Comparison of ENCODE assay signal across 27 cellular contexts in the genomic region with DNA sequence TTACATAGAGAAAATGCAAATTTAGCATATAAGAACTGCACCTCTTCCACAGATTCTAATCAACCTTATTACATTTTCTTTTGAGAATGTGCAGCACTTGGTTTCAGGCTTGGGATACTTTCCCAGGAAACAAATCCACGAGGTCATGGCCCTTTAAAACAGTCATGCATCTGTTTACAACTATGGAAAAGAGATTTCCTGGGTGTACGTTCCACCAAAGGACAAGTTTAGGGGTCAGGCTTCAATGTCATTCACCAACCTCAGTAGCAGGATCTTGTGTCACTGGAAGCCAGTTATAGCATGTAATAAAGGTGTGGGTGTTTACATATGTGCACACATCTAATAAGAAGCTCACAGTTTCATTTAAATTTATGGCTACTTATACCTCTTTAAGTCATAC. TPM values are rescaled to one million over a fixed set of nuclear protein-coding genes. Genes with fewer than 3 reads are reported as not detected.
DNase-seq lines count a peak whose midpoint lies in the region; ATAC-seq and TF ChIP-seq lines count a peak whose summit lies in the region.
"Had no signal": no experiment of that assay in that cellular context is flagged by ENCODE, and none has a peak within 500 bp of the region (broad histone marks: within the 10 kb centered on the region; RNA-seq: fewer than 3 reads in every experiment).

No MANE protein-coding gene starts in this region.

- no peaks in the 10 kb centered on the region for H3K36me3 ChIP-seq in mesodermal cell (ENCODE audit: control insufficient read depth, insufficient read depth, low read length)
- H3K36me3 ChIP-seq in aorta (ENCODE audit: control insufficient read depth in 1 of 2, insufficient read depth in 2 of 2, low read length in 1 of 2): no peaks in the 10 kb centered on the region
- no peaks in the 10 kb centered on the region for H3K36me3 ChIP-seq in A673 (ENCODE audit: insufficient read depth, low read length, poor library complexity, severe bottlenecking)
- H3K36me3 ChIP-seq: esophagus muscularis mucosa, upper lobe of right lung had no signal

- no peak for TF ChIP-seq CTCF in Calu3 (IDR thresholded peaks at IDR 0.05; ENCODE audit: unreplicated experiment)
- no peak for TF ChIP-seq CTCF in choroid plexus epithelial cell (conservative IDR thresholded peaks at IDR 0.05; ENCODE audit: low read depth, low read length)
- TF ChIP-seq CTCF in A673 (conservative IDR thresholded peaks at IDR 0.05; ENCODE audit: low read depth, low read length): no peak

- H3K27ac ChIP-seq in mesodermal cell (ENCODE audit: low read depth, low read length, severe bottlenecking) (peak overlapping the region; percentile 36), aorta (ENCODE audit: low read depth in 1 of 2, low read length in 2 of 2) (no peak overlapping the region), A673 (ENCODE audit: low read depth, low read length, poor library complexity, severe bottlenecking) (no peak overlapping the region)
- H3K27ac ChIP-seq: C4-2B, esophagus muscularis mucosa, skin epidermis, upper lobe of right lung had no signal

- no TSS peak for BruUV-seq in Calu3 (replicated peaks; lab: Mats Ljungman, UMichigan)
- BruUV-seq in A673 (replicated peaks; lab: Mats Ljungman, UMichigan): no TSS peak

- peaks cover 65% of the 10 kb centered on the region for H3K36me3 Mint-ChIP-seq in Calu3 (ENCODE audit: insufficient read depth, unreplicated experiment)
- H3K36me3 Mint-ChIP-seq: activated naive CD8-positive, alpha-beta T cell treated with anti-CD3 and anti-CD28 coated beads, Interleukin-2, amount 10 ng/mL, durations not matched to agents 7 days and 5 days; memory B cell; naive thymus-derived CD4-positive, alpha-beta T cell had no signal

- H3K4me1 ChIP-seq in mesodermal cell (ENCODE audit: control insufficient read depth, insufficient read depth, low read length, poor library complexity, severe bottlenecking): peaks cover 11% of the 10 kb centered on the region
- H3K4me1 ChIP-seq in aorta (ENCODE audit: control insufficient read depth in 1 of 2, insufficient read depth in 2 of 2, low read length in 2 of 2): peaks cover 0 to 3% of the 10 kb centered on the region in 2 donors
- no peaks in the 10 kb centered on the region for H3K4me1 ChIP-seq in A673 (ENCODE audit: insufficient read depth, low read length, poor library complexity, severe bottlenecking)
- H3K4me1 ChIP-seq: esophagus muscularis mucosa, upper lobe of right lung had no signal

- no peaks in the 10 kb centered on the region for H3K9me3 Mint-ChIP-seq in Calu3 (ENCODE audit: low read depth, unreplicated experiment)
- H3K9me3 Mint-ChIP-seq: activated naive CD8-positive, alpha-beta T cell treated with anti-CD3 and anti-CD28 coated beads, Interleukin-2, amount 10 ng/mL, durations not matched to agents 7 days and 5 days; memory B cell; naive thymus-derived CD4-positive, alpha-beta T cell had no signal

- peak overlapping the region; percentile 87 for H3K27ac Mint-ChIP-seq in Calu3 (ENCODE audit: unreplicated experiment)
- H3K27ac Mint-ChIP-seq: activated CD4-positive, alpha-beta T cell treated with anti-CD3 and anti-CD28 coated beads for 36 hours; activated naive CD8-positive, alpha-beta T cell treated with anti-CD3 and anti-CD28 coated beads, Interleukin-2, amount 10 ng/mL, durations not matched to agents 7 days and 5 days; memory B cell; naive thymus-derived CD4-positive, alpha-beta T cell had no signal

- CTCF ChIA-PET in Calu3 (lab: Charles Lee): interaction anchor here (1.2 to 1.7 kb wide), 3 partner anchors 50 to 276 kb away, joined by 3 to 7 read pairs (median 5); partner anchors contain the start of gene AREG
- CTCF ChIA-PET in A673 (lab: Charles Lee): no interaction called here

- no peak overlapping the region for H3K4me3 Mint-ChIP-seq in Calu3 (ENCODE audit: low read depth, unreplicated experiment)
- H3K4me3 Mint-ChIP-seq: activated CD4-positive, alpha-beta T cell treated with anti-CD3 and anti-CD28 coated beads for 36 hours; activated naive CD8-positive, alpha-beta T cell treated with anti-CD3 and anti-CD28 coated beads, Interleukin-2, amount 10 ng/mL, durations not matched to agents 7 days and 5 days; memory B cell; naive thymus-derived CD4-positive, alpha-beta T cell had no signal

- intact Hi-C loops in Calu3 (cut with micrococcal nuclease; ENCODE audit: unreplicated experiment): loop anchor here (2.0 kb wide), 1 partner anchor 49 kb away; the partner anchor contains the start of gene AREG
- intact Hi-C loops in aorta (cut with DNase I): no loop called here
- intact Hi-C loops in A673 (cut with micrococcal nuclease; ENCODE audit: unreplicated experiment): no loop called here

- H3K9me3 ChIP-seq in mesodermal cell (ENCODE audit: control insufficient read depth, low read length): no peaks in the 10 kb centered on the region
- H3K9me3 ChIP-seq in aorta (ENCODE audit: control insufficient read depth, low read length): no peaks in the 10 kb centered on the region
- no peaks in the 10 kb centered on the region for H3K9me3 ChIP-seq in A673 (ENCODE audit: low read depth, low read length, poor library complexity, severe bottlenecking)
- H3K9me3 ChIP-seq: esophagus muscularis mucosa, upper lobe of right lung had no signal

- 94 to 100% methylated on average over 1 to 2 of the region's 2 CpGs for WGBS in mesodermal cell (ENCODE audit: insufficient coverage in 2 of 2), 2 experiments
- WGBS in aorta, 2 donors: 54 to 62% methylated on average over 2 of the region's 2 CpGs

- H3K4me3 ChIP-seq in choroid plexus epithelial cell (ENCODE audit: low read depth, low read length): no peak overlapping the region
- H3K4me3 ChIP-seq in mesodermal cell (ENCODE audit: extremely low read depth, insufficient read depth, low read length, poor library complexity, severe bottlenecking): no peak overlapping the region
- H3K4me3 ChIP-seq in aorta (ENCODE audit: low read length in 2 of 2): no peak overlapping the region
- H3K4me3 ChIP-seq in A673 (ENCODE audit: low read depth, low read length, poor library complexity, severe bottlenecking): no peak overlapping the region
- H3K4me3 ChIP-seq: esophagus muscularis mucosa, skin epidermis, upper lobe of right lung had no signal

- POLR2A ChIA-PET in A673 (lab: Charles Lee; ENCODE audit: low non-redundant PET): no interaction called here

- DNase-seq in Calu3: no peak
- DNase-seq in M059J (ENCODE audit: low read depth): peak; percentile 57
- peak; percentile 67 for DNase-seq in choroid plexus epithelial cell (ENCODE audit: low read depth)
- no peak for DNase-seq in aorta
- no peak for DNase-seq in SIG-M5 treated with dmso at 0.1 percent for 504 hours (lab: John Stamatoyannopoulos, UW; ENCODE audit: unreplicated experiment)
- no peak for DNase-seq in A673 (ENCODE audit: low spot score)
- DNase-seq: ACHN; activated CD4-positive, alpha-beta T cell treated with anti-CD3 and anti-CD28 coated beads for 36 hours; activated effector memory CD4-positive, alpha-beta T cell treated with anti-CD3 and anti-CD28 coated beads, Interleukin-2, amount 50 U/mL, for 16 hours; activated naive CD8-positive, alpha-beta T cell treated with anti-CD3 and anti-CD28 coated beads, Interleukin-2, amount 10 ng/mL, durations not matched to agents 7 days and 5 days; cortex of kidney; KG1; naive thymus-derived CD4-positive, alpha-beta T cell; NCI-H146; NCI-H510A; occipital lobe; substantia nigra; upper lobe of right lung had no signal

- no peaks in the 10 kb centered on the region for H3K27me3 Mint-ChIP-seq in Calu3 (ENCODE audit: unreplicated experiment)
- H3K27me3 Mint-ChIP-seq: activated CD4-positive, alpha-beta T cell treated with anti-CD3 and anti-CD28 coated beads for 36 hours; activated naive CD8-positive, alpha-beta T cell treated with anti-CD3 and anti-CD28 coated beads, Interleukin-2, amount 10 ng/mL, durations not matched to agents 7 days and 5 days; memory B cell; naive thymus-derived CD4-positive, alpha-beta T cell had no signal

- H3K27me3 ChIP-seq in aorta (ENCODE audit: control insufficient read depth in 1 of 2, insufficient read depth in 2 of 2, low read length in 1 of 2): no peaks in the 10 kb centered on the region
- no peaks in the 10 kb centered on the region for H3K27me3 ChIP-seq in A673 (replicated peaks; ENCODE audit: insufficient read depth, low read depth, low read length, poor library complexity)
- H3K27me3 ChIP-seq: esophagus muscularis mucosa, upper lobe of right lung had no signal

- ATAC-seq in aorta (ENCODE audit: low FRiP score) (no peak), HG03135 (IDR thresholded peaks at IDR 0.05; ENCODE audit: unreplicated experiment) (no peak)
- ATAC-seq: activated CD4-positive, alpha-beta T cell treated with anti-CD3 and anti-CD28 coated beads for 36 hours; naive thymus-derived CD4-positive, alpha-beta T cell; upper lobe of right lung had no signal

- peaks cover 39% of the 10 kb centered on the region for H3K4me1 Mint-ChIP-seq in Calu3 (ENCODE audit: low read depth, unreplicated experiment)

RNA-seq across cellular contexts. Expression of gene EREG, which starts 30.7 kb away (rescaled TPM):
- 413 and 422 TPM in 2 replicates for total RNA-seq in Calu3 (2022)
- 1.6 and 2.0 TPM in 2 replicates for total RNA-seq in M059J (2014; rRNA removed; shearing (Covaris generic))
- polyA plus RNA-seq in mesodermal cell (2013, experiment 1 of 2): not detected
- polyA plus RNA-seq in mesodermal cell (2013, experiment 2 of 2): not detected
- 1 to 10 TPM in 1 of 2 donors, under 1 TPM in 1; 0.66 to 6.3 TPM for total RNA-seq in aorta
- polyA plus RNA-seq in aorta: under 1 TPM in 1 of 2 donors, not detected in 1; 0.38 TPM
- total RNA-seq in A673 (2021): 0.50 and 0.84 TPM in 2 replicates
- total RNA-seq: activated CD4-positive, alpha-beta T cell treated with anti-CD3 and anti-CD28 coated beads for 36 hours; activated naive CD8-positive, alpha-beta T cell treated with anti-CD3 and anti-CD28 coated beads, Interleukin-2, amount 10 ng/mL, durations not matched to agents 7 days and 5 days; HT1080; SK-MEL-5; T-helper 1 cell treated with Interleukin-12 subunit alpha and Interleukin-12 subunit beta and Interleukin-4 antibody, amounts not matched to agents 30 ng/mL and 1 ng/mL, for 36 hours had no signal
- polyA plus RNA-seq: naive thymus-derived CD4-positive, alpha-beta T cell had no signal

RNA-seq across cellular contexts. Expression of gene AREG, which starts 49.3 kb away (rescaled TPM):
- total RNA-seq in Calu3 (2022) (230 and 281 TPM in 2 replicates), aorta (10 to 100 TPM in 1 of 2 donors, under 1 TPM in 1; 0.57 to 22.4 TPM), A673 (2021) (not detected in 2 replicates)
- total RNA-seq in M059J (2014; rRNA removed; shearing (Covaris generic)): not detected in 2 replicates
- polyA plus RNA-seq in mesodermal cell (2013, experiment 1 of 2): 6.9 TPM
- 7.8 TPM for polyA plus RNA-seq in mesodermal cell (2013, experiment 2 of 2)
- 1 to 10 TPM; 1.4 to 2.4 TPM for polyA plus RNA-seq in aorta
- total RNA-seq: occipital lobe, SK-MEL-5 had no signal

Comparison
In these comparisons a context has a peak if more than half of its experiments do, and no peak if none do; other contexts are left out.
1. DNase-seq: peak in M059J (single experiment) and choroid plexus epithelial cell (single experiment); none in Calu3 (single experiment), aorta (0 of 2), SIG-M5 treated with dmso at 0.1 percent for 504 hours (single experiment) and A673 (single experiment).
2. RNA of gene EREG, which starts 30.7 kb away (total RNA-seq): 413 to 422 TPM in Calu3; 0.66 to 6.3 TPM in aorta, 1.6 to 2.0 TPM in M059J and 0.50 to 0.84 TPM in A673; every median in the first group is over 10 times any median in the second.